Comparison of ENCODE assay signal across 21 cellular contexts in genomic region chr2:99722726-99723125, GRCh38.
"Had no signal": no experiment of that assay in that cellular context is flagged by ENCODE, and none has a peak within 500 bp of the region (broad histone marks: within the 10 kb centered on the region; RNA-seq: fewer than 3 reads in every experiment).

No MANE protein-coding gene starts in this region.

- H3K4me3 ChIP-seq: coronary artery, esophagus muscularis mucosa, lung, prostate gland, right atrium auricular region, stomach, thyroid gland, vagina had no signal

- H3K27me3 ChIP-seq: esophagus muscularis mucosa, neutrophil, right atrium auricular region, stomach, thyroid gland, vagina had no signal

- H3K36me3 ChIP-seq: esophagus muscularis mucosa, neutrophil, prostate gland, right atrium auricular region, stomach, thyroid gland, vagina had no signal

- H3K27ac ChIP-seq: coronary artery, esophagus muscularis mucosa, neutrophil, prostate gland, right atrium auricular region, stomach, thyroid gland, vagina had no signal

- ATAC-seq: left lobe of liver; natural killer cell; sciatic nerve; stimulated activated effector memory CD8-positive, alpha-beta T cell treated with anti-CD3 and anti-CD28 coated beads, Interleukin-12 subunit alpha, Interleukin-12 subunit beta, amount 100 ng/mL, for 72 hours had no signal

- H3K4me1 ChIP-seq: prostate gland, stomach, thyroid gland had no signal

- H3K9me3 ChIP-seq: neutrophil, prostate gland, thyroid gland had no signal

- DNase-seq: dermis blood vessel endothelial cell; effector memory CD4-positive, alpha-beta T cell; hypothalamus; immature natural killer cell; natural killer cell; stimulated activated CD4-positive, alpha-beta T cell treated with anti-CD3 and anti-CD28 coated beads, Interleukin-2, amount 100 ng/mL, for 24 hours; stimulated activated CD4-positive, alpha-beta T cell treated with anti-CD3 and anti-CD28 coated beads, Interleukin-4, amount 100 ng/mL, for 24 hours; stimulated activated naive CD4-positive, alpha-beta T cell treated with Interleukin-2 at 50 U/mL for 16 hours; stomach; thyroid gland; trophoblast cell had no signal
